In genomic region chr6:15962449-15962764, GRCh38 we compare ENCODE assay signal across 1 cellular context.
TF ChIP-seq lines count a peak whose summit lies in the region.

No MANE protein-coding gene starts in this region.

TF ChIP-seq in H1, 55 proteins besides CTCF, POLR2A, EP300 and RAD21 (continued from another document):
- TF ChIP-seq, protein P1, sequence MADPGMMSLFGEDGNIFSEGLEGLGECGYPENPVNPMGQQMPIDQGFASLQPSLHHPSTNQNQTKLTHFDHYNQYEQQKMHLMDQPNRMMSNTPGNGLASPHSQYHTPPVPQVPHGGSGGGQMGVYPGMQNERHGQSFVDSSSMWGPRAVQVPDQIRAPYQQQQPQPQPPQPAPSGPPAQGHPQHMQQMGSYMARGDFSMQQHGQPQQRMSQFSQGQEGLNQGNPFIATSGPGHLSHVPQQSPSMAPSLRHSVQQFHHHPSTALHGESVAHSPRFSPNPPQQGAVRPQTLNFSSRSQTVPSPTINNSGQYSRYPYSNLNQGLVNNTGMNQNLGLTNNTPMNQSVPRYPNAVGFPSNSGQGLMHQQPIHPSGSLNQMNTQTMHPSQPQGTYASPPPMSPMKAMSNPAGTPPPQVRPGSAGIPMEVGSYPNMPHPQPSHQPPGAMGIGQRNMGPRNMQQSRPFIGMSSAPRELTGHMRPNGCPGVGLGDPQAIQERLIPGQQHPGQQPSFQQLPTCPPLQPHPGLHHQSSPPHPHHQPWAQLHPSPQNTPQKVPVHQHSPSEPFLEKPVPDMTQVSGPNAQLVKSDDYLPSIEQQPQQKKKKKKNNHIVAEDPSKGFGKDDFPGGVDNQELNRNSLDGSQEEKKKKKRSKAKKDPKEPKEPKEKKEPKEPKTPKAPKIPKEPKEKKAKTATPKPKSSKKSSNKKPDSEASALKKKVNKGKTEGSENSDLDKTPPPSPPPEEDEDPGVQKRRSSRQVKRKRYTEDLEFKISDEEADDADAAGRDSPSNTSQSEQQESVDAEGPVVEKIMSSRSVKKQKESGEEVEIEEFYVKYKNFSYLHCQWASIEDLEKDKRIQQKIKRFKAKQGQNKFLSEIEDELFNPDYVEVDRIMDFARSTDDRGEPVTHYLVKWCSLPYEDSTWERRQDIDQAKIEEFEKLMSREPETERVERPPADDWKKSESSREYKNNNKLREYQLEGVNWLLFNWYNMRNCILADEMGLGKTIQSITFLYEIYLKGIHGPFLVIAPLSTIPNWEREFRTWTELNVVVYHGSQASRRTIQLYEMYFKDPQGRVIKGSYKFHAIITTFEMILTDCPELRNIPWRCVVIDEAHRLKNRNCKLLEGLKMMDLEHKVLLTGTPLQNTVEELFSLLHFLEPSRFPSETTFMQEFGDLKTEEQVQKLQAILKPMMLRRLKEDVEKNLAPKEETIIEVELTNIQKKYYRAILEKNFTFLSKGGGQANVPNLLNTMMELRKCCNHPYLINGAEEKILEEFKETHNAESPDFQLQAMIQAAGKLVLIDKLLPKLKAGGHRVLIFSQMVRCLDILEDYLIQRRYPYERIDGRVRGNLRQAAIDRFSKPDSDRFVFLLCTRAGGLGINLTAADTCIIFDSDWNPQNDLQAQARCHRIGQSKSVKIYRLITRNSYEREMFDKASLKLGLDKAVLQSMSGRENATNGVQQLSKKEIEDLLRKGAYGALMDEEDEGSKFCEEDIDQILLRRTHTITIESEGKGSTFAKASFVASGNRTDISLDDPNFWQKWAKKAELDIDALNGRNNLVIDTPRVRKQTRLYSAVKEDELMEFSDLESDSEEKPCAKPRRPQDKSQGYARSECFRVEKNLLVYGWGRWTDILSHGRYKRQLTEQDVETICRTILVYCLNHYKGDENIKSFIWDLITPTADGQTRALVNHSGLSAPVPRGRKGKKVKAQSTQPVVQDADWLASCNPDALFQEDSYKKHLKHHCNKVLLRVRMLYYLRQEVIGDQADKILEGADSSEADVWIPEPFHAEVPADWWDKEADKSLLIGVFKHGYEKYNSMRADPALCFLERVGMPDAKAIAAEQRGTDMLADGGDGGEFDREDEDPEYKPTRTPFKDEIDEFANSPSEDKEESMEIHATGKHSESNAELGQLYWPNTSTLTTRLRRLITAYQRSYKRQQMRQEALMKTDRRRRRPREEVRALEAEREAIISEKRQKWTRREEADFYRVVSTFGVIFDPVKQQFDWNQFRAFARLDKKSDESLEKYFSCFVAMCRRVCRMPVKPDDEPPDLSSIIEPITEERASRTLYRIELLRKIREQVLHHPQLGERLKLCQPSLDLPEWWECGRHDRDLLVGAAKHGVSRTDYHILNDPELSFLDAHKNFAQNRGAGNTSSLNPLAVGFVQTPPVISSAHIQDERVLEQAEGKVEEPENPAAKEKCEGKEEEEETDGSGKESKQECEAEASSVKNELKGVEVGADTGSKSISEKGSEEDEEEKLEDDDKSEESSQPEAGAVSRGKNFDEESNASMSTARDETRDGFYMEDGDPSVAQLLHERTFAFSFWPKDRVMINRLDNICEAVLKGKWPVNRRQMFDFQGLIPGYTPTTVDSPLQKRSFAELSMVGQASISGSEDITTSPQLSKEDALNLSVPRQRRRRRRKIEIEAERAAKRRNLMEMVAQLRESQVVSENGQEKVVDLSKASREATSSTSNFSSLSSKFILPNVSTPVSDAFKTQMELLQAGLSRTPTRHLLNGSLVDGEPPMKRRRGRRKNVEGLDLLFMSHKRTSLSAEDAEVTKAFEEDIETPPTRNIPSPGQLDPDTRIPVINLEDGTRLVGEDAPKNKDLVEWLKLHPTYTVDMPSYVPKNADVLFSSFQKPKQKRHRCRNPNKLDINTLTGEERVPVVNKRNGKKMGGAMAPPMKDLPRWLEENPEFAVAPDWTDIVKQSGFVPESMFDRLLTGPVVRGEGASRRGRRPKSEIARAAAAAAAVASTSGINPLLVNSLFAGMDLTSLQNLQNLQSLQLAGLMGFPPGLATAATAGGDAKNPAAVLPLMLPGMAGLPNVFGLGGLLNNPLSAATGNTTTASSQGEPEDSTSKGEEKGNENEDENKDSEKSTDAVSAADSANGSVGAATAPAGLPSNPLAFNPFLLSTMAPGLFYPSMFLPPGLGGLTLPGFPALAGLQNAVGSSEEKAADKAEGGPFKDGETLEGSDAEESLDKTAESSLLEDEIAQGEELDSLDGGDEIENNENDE (IDR thresholded peaks at IDR 0.05; ENCODE audit: insufficient replicate concordance, low read length), result no peak
- TF ChIP-seq CREB1 (IDR thresholded peaks at IDR 0.05), result no peak
- no peak for TF ChIP-seq NRF1 (IDR thresholded peaks at IDR 0.05; ENCODE audit: low read depth, low read length)
- no peak for TF ChIP-seq SIN3A (conservative IDR thresholded peaks at IDR 0.05 in 1 of 2, IDR thresholded peaks at IDR 0.05 in 1 of 2; ENCODE audit: low read depth in 1 of 2, low read length in 2 of 2)
- no peak for TF ChIP-seq ZNF274 (IDR thresholded peaks at IDR 0.05; ENCODE audit: borderline replicate concordance, extremely low read depth, low read length)
- no peak for TF ChIP-seq SRF (IDR thresholded peaks at IDR 0.05; ENCODE audit: low read depth, low read length)
TF ChIP-seq in H1: peak in this region for 0.
